8 cellular contexts compared by ENCODE assay signal in genomic region chr7:32427769-32428291, GRCh38.
DNase-seq lines count a peak whose midpoint lies in the region; ATAC-seq, FAIRE-seq and TF ChIP-seq lines count a peak whose summit lies in the region.

No MANE protein-coding gene starts in this region.

- POLR2A ChIA-PET in HepG2 (lab: Yijun Ruan, JAX), result no interaction called here

- no peak overlapping the region for H3K4me2 ChIP-seq in HepG2 (ENCODE audit: low read depth, low read length)

- H3K9me3 ChIP-seq in right atrium auricular region, result peaks cover 0 to 9% of the 10 kb centered on the region in 2 donors
- no peaks in the 10 kb centered on the region for H3K9me3 ChIP-seq in colonic mucosa
- no peaks in the 10 kb centered on the region for H3K9me3 ChIP-seq in HepG2 (ENCODE audit: low read length)

- no TSS peak for BruUV-seq in HepG2 (replicated peaks; lab: Mats Ljungman, UMichigan)

- H4K20me1 ChIP-seq in HepG2 (ENCODE audit: insufficient read depth, low read length), result no peaks in the 10 kb centered on the region; the same call in 1 of the 2 replicates

- no peaks in the 10 kb centered on the region for H3K79me2 ChIP-seq in HepG2 (ENCODE audit: insufficient read depth, low read length)

- H2AFZ ChIP-seq in HepG2 (ENCODE audit: low read length), result no peak overlapping the region

- H3K9ac ChIP-seq in colonic mucosa (ENCODE audit: low read depth in 2 of 2, low read length in 2 of 2) (no peak overlapping the region), HepG2 (ENCODE audit: insufficient read depth, low read depth, low read length) (no peak overlapping the region)

- CTCF ChIA-PET in HepG2 (lab: Yijun Ruan, JAX; ENCODE audit: low intra/inter-chr PET ratio, low total read pairs), result no interaction called here

- peaks cover 0 to 8% of the 10 kb centered on the region in 2 donors for H3K27me3 ChIP-seq in right atrium auricular region
- peaks cover 12% of the 10 kb centered on the region for H3K27me3 ChIP-seq in colonic mucosa
- peaks cover 0 to 8% of the 10 kb centered on the region in 2 experiments; a peak in 2 of 5 replicates for H3K27me3 ChIP-seq in HepG2 (ENCODE audit: control insufficient read depth in 1 of 2, insufficient read depth in 2 of 2, low read length in 2 of 2)

- in situ Hi-C loops in HepG2 (cut with HindIII; ENCODE audit: extremely low pct_ligation_motif_present, low pct_unique_long_range_greater_than_20kb), result no loop called here

- intact Hi-C loops in Right ventricle myocardium superior (cut with DNase I) (no loop called here), colonic mucosa (cut with DNase I) (no loop called here), HepG2 (cut with micrococcal nuclease; ENCODE audit: unreplicated experiment) (no loop called here)

- DNase-seq in Right ventricle myocardium superior, result peak; percentile 85
- no peak for DNase-seq in right atrium auricular region (ENCODE audit: low spot score)
- DNase-seq in M059J (ENCODE audit: low read depth), result peak; percentile 55
- DNase-seq in activated CD4-positive, alpha-beta T cell treated with anti-CD3 and anti-CD28 coated beads for 1 hour, result peak; percentile 35
- peak; percentile 65 for DNase-seq in colonic mucosa
- DNase-seq in HepG2 (ENCODE audit: low spot score), result peak; percentile 62
- DNase-seq in stimulated activated CD4-positive, alpha-beta T cell treated with anti-CD3 and anti-CD28 coated beads, TNF-alpha, amount 100 ng/mL, for 24 hours (ENCODE audit: low read depth in 3 of 3), result peak; percentile 23 to 64 (median 24)

- H3K36me3 ChIP-seq in right atrium auricular region (no peaks in the 10 kb centered on the region), colonic mucosa (no peaks in the 10 kb centered on the region), HepG2 (replicated peaks in 1 of 2; ENCODE audit: control insufficient read depth in 1 of 2, insufficient read depth in 2 of 2, low read length in 2 of 2) (no peaks in the 10 kb centered on the region)

- TF ChIP-seq CTCF in right atrium auricular region (IDR thresholded peaks at IDR 0.05) (peak in 1 of 2 donors; percentile 49), colonic mucosa (IDR thresholded peaks at IDR 0.05) (no peak), HepG2 (CRISPR knock-in tag; IDR thresholded peaks at IDR 0.05) (peak; percentile 16; the same call in 1 of the 2 replicates)

- H3K27ac ChIP-seq in right atrium auricular region (no peak overlapping the region), colonic mucosa (no peak overlapping the region), HepG2 (ENCODE audit: extremely low read length, insufficient read depth, low read length) (no peak overlapping the region)

- H3K4me1 ChIP-seq in right atrium auricular region, result peaks cover 0 to 7% of the 10 kb centered on the region in 2 donors
- H3K4me1 ChIP-seq in colonic mucosa, result no peaks in the 10 kb centered on the region
- no peaks in the 10 kb centered on the region for H3K4me1 ChIP-seq in HepG2 (ENCODE audit: insufficient read depth, low read length)

- no peak for TF ChIP-seq POLR2A in HepG2 (IDR thresholded peaks at IDR 0.05; ENCODE audit: insufficient read depth in 1 of 2, low read depth in 2 of 2, low read length in 2 of 2)

- no peak for TF ChIP-seq EP300 in HepG2 (IDR thresholded peaks at IDR 0.05; ENCODE audit: low read depth in 2 of 2, low read length in 2 of 2)
- TF ChIP-seq EP300 in HepG2 (CRISPR knock-in tag; IDR thresholded peaks at IDR 0.05; ENCODE audit: borderline replicate concordance), result no peak

- no peak for FAIRE-seq in HepG2 (lab: Jason Lieb, UNC)

- 100% methylated on average over 3 of the region's 48 CpGs for WGBS in HepG2 (ENCODE audit: low lambda C conversion rate)

- ATAC-seq in Right ventricle myocardium superior (ENCODE audit: poor library complexity) (peak; percentile 95), HepG2 (peak; percentile 100), HG03045 (IDR thresholded peaks at IDR 0.05; ENCODE audit: unreplicated experiment) (no peak)

- TF ChIP-seq RAD21 in HepG2 (CRISPR knock-in tag; IDR thresholded peaks at IDR 0.05), result 0 out of 2 replicates have a peak, but pooled peaks have one; percentile 41

- peak overlapping the region in 1 of 2 donors; percentile 9 for H3K4me3 ChIP-seq in right atrium auricular region
- no peak overlapping the region for H3K4me3 ChIP-seq in colonic mucosa
- H3K4me3 ChIP-seq in HepG2 (replicated peaks in 1 of 3; ENCODE audit: insufficient read depth in 1 of 3, low read depth in 2 of 3, low read length in 3 of 3), result no peak overlapping the region

TF ChIP-seq in HepG2, 621 proteins besides CTCF, POLR2A, EP300 and RAD21 (continues in another document):
- TF ChIP-seq GABPB1 (CRISPR knock-in tag; IDR thresholded peaks at IDR 0.05), result peak; percentile 53
- TF ChIP-seq MLLT10 (CRISPR knock-in tag; IDR thresholded peaks at IDR 0.05), result no peak
- TF ChIP-seq SNAPC2 (CRISPR knock-in tag; IDR thresholded peaks at IDR 0.05), result 0 out of 2 replicates have a peak, but pooled peaks have one; percentile 72
- TF ChIP-seq ZBTB26 (CRISPR knock-in tag; IDR thresholded peaks at IDR 0.05; ENCODE audit: borderline replicate concordance), result peak; percentile 91
- TF ChIP-seq ZZZ3 (CRISPR knock-in tag; IDR thresholded peaks at IDR 0.05; ENCODE audit: borderline replicate concordance), result no peak
- TF ChIP-seq FOXM1 (CRISPR knock-in tag; IDR thresholded peaks at IDR 0.05), result no peak
- peak; percentile 84 for TF ChIP-seq ZNF691 (CRISPR knock-in tag; IDR thresholded peaks at IDR 0.05; ENCODE audit: borderline replicate concordance, low read depth)
- peak; percentile 91; the same call in 1 of the 2 replicates for TF ChIP-seq ZNF558 (CRISPR knock-in tag; IDR thresholded peaks at IDR 0.05; ENCODE audit: borderline replicate concordance)
- no peak for TF ChIP-seq MATR3 (CRISPR knock-in tag; IDR thresholded peaks at IDR 0.05)
- TF ChIP-seq ZNF337 (CRISPR knock-in tag; IDR thresholded peaks at IDR 0.05; ENCODE audit: borderline replicate concordance, low read depth), result peak; percentile 72; the same call in 1 of the 2 replicates
- peak; percentile 34; the same call in 1 of the 2 replicates for TF ChIP-seq PHF20 (CRISPR knock-in tag; IDR thresholded peaks at IDR 0.05)
- TF ChIP-seq ZSCAN5A (CRISPR knock-in tag; IDR thresholded peaks at IDR 0.05; ENCODE audit: borderline replicate concordance), result 0 out of 2 replicates have a peak, but pooled peaks have one; percentile 73
- peak; percentile 95; the same call in 1 of the 2 replicates for TF ChIP-seq ATF6 (CRISPR knock-in tag; conservative IDR thresholded peaks at IDR 0.05)
- peak; percentile 83; the same call in 1 of the 2 replicates for TF ChIP-seq KLF15 (CRISPR knock-in tag; IDR thresholded peaks at IDR 0.05; ENCODE audit: borderline replicate concordance)
- no peak for TF ChIP-seq HMGA1 (CRISPR knock-in tag; conservative IDR thresholded peaks at IDR 0.05)
- peak; percentile 60; the same call in 1 of the 2 replicates for TF ChIP-seq RFXANK (CRISPR knock-in tag; IDR thresholded peaks at IDR 0.05)
- no peak for TF ChIP-seq SMARCC2 (IDR thresholded peaks at IDR 0.05)
- TF ChIP-seq NFIB (CRISPR knock-in tag; IDR thresholded peaks at IDR 0.05; ENCODE audit: borderline replicate concordance), result no peak
